ENCODE assay signal across 8 cellular contexts in the genomic region with DNA sequence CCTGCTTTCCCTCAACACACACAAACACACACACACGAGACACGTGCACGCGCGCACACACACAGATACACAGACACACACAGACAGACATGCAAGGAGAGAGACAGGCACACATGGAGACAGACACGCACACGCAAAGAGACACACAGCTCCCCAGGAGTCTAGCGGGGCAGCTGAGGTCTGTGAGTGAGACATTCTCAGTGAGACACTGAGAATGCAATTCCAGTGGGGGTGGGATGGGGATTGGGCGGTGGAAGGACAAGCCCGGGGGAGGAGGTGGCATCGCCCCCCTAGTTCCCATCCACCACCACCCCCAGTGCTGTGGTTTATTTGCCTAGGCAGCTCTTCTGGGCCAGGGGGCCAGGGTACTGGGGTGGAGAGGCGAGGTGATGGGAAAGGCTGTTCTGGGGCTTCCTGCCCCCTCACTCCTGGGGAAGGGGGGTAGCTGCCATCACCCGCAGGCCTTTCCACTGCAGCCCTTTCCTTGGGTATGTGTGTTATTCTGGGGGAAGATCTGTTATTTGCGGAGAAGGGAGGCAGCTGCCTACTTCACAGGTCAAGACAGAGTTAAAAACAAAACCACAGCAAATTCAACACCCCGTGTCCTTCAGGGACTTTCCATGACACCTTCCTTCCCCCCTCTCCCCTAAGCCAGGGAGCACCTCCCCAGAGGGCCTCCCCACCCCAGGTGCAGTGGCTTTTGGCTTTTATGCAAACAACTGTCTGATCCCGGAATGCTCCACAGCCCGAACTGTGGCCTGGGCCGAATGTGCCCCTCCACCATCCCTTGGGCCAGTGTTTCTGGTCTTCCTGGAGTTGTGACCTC. TPM values are rescaled to one million over a fixed set of nuclear protein-coding genes. Genes with fewer than 3 reads are reported as not detected.
DNase-seq lines count a peak whose midpoint lies in the region; ATAC-seq and TF ChIP-seq lines count a peak whose summit lies in the region.

No MANE protein-coding gene starts in this region.

- intact Hi-C loops in activated CD8-positive, alpha-beta T cell treated with anti-CD3 and anti-CD28 coated beads for 36 hours (cut with micrococcal nuclease), result loop anchor here (5.0 kb wide), 2 partner anchors 37 to 172 kb away; a partner anchor contains a TSS

- H3K36me3 Mint-ChIP-seq in activated CD8-positive, alpha-beta T cell treated with anti-CD3 and anti-CD28 coated beads for 36 hours (ENCODE audit: low read depth), result peaks cover 17% of the 10 kb centered on the region
- no peaks in the 10 kb centered on the region for H3K36me3 Mint-ChIP-seq in glutamatergic neuron (ENCODE audit: unreplicated experiment)
- H3K36me3 Mint-ChIP-seq in stimulated activated naive B cell treated with anti-CD40 and anti-IgM and Interleukin-4, amounts not matched to agents 10 μg/mL and 1 μg/mL and 100 μg/mL, for 72 hours, result peaks cover 17 to 32% of the 10 kb centered on the region in 2 donors

- peak overlapping the region; percentile 99 for H3K27ac ChIP-seq in BLaER1

- POLR2A ChIA-PET in activated CD8-positive, alpha-beta T cell treated with anti-CD3 and anti-CD28 coated beads for 36 hours (lab: Charles Lee), result interaction anchor here (0.6 to 5.3 kb wide), 20 partner anchors 10 to 343 kb away, joined by 3 to 43 read pairs (median 4); a partner anchor contains a TSS

- H3K4me1 ChIP-seq in BLaER1, result peaks cover 83% of the 10 kb centered on the region

- peak; percentile 5 for ATAC-seq in activated CD8-positive, alpha-beta T cell treated with anti-CD3 and anti-CD28 coated beads for 36 hours
- peak; percentile 36 to 40 for ATAC-seq in stimulated activated naive B cell treated with anti-CD40 and anti-IgM and Interleukin-4, amounts not matched to agents 10 μg/mL and 1 μg/mL and 100 μg/mL, for 72 hours (replicated peaks)

- no peaks in the 10 kb centered on the region for H3K36me3 ChIP-seq in BLaER1
- H3K36me3 ChIP-seq in H7 (replicated peaks; ENCODE audit: control insufficient read depth, insufficient read depth, low read length), result no peaks in the 10 kb centered on the region

- H3K4me2 ChIP-seq in BLaER1, result peak overlapping the region; percentile 93

- H3K4me1 Mint-ChIP-seq in activated CD8-positive, alpha-beta T cell treated with anti-CD3 and anti-CD28 coated beads for 36 hours (ENCODE audit: low read depth), result peaks cover 74% of the 10 kb centered on the region
- H3K4me1 Mint-ChIP-seq in glutamatergic neuron (ENCODE audit: low read depth, unreplicated experiment), result no peaks in the 10 kb centered on the region
- H3K4me1 Mint-ChIP-seq in stimulated activated naive B cell treated with anti-CD40 and anti-IgM and Interleukin-4, amounts not matched to agents 10 μg/mL and 1 μg/mL and 100 μg/mL, for 72 hours, result peaks cover 64 to 87% of the 10 kb centered on the region in 2 donors

- peak overlapping the region; percentile 59 for H3K4me3 Mint-ChIP-seq in activated CD8-positive, alpha-beta T cell treated with anti-CD3 and anti-CD28 coated beads for 36 hours
- peak overlapping the region; percentile 47 for H3K4me3 Mint-ChIP-seq in glutamatergic neuron (ENCODE audit: unreplicated experiment)
- H3K4me3 Mint-ChIP-seq in stimulated activated naive B cell treated with anti-CD40 and anti-IgM and Interleukin-4, amounts not matched to agents 10 μg/mL and 1 μg/mL and 100 μg/mL, for 72 hours, result peak overlapping the region; percentile 75 to 90

- H3K27me3 ChIP-seq in BLaER1 (no peaks in the 10 kb centered on the region), H7 (ENCODE audit: control insufficient read depth, insufficient read depth, low read length) (peaks cover 7% of the 10 kb centered on the region)

- DNase-seq in H7, result peak; percentile 57
- DNase-seq in activated CD8-positive, alpha-beta T cell treated with anti-CD3 and anti-CD28 coated beads for 36 hours, result peak; percentile 75
- DNase-seq in glutamatergic neuron, result no peak
- DNase-seq in stimulated activated naive B cell treated with anti-CD40 and anti-IgM and Interleukin-4, amounts not matched to agents 10 μg/mL and 1 μg/mL and 100 μg/mL, for 72 hours, result peak; percentile 83
- DNase-seq in NOMO-1 (lab: John Stamatoyannopoulos, UW; ENCODE audit: unreplicated experiment in 2 of 2), result no peak
- no peak for DNase-seq in SK-N-DZ (ENCODE audit: low spot score)
- DNase-seq in NCI-H774 (lab: John Stamatoyannopoulos, UW), result no peak

- no peaks in the 10 kb centered on the region for H3K9me3 ChIP-seq in BLaER1

- H4K20me1 ChIP-seq in BLaER1, result no peaks in the 10 kb centered on the region

- H3K27ac Mint-ChIP-seq in activated CD8-positive, alpha-beta T cell treated with anti-CD3 and anti-CD28 coated beads for 36 hours, result peak overlapping the region; percentile 90
- no peak overlapping the region for H3K27ac Mint-ChIP-seq in glutamatergic neuron (ENCODE audit: unreplicated experiment)
- peak overlapping the region; percentile 96 for H3K27ac Mint-ChIP-seq in stimulated activated naive B cell treated with anti-CD40 and anti-IgM and Interleukin-4, amounts not matched to agents 10 μg/mL and 1 μg/mL and 100 μg/mL, for 72 hours

- TF ChIP-seq CTCF in activated CD8-positive, alpha-beta T cell treated with anti-CD3 and anti-CD28 coated beads for 36 hours (IDR thresholded peaks at IDR 0.05), result no peak
- no peak for TF ChIP-seq CTCF in glutamatergic neuron (IDR thresholded peaks at IDR 0.05; ENCODE audit: partially characterized antibody, unreplicated experiment)

- H3K4me3 ChIP-seq in BLaER1 (peak overlapping the region; percentile 63), H7 (ENCODE audit: insufficient read depth, low read depth, low read length) (no peak overlapping the region)

- no peaks in the 10 kb centered on the region for H3K27me3 Mint-ChIP-seq in activated CD8-positive, alpha-beta T cell treated with anti-CD3 and anti-CD28 coated beads for 36 hours
- peaks cover 9% of the 10 kb centered on the region for H3K27me3 Mint-ChIP-seq in glutamatergic neuron (ENCODE audit: unreplicated experiment)
- H3K27me3 Mint-ChIP-seq in stimulated activated naive B cell treated with anti-CD40 and anti-IgM and Interleukin-4, amounts not matched to agents 10 μg/mL and 1 μg/mL and 100 μg/mL, for 72 hours, result no peaks in the 10 kb centered on the region

- no peaks in the 10 kb centered on the region for H3K9me3 Mint-ChIP-seq in activated CD8-positive, alpha-beta T cell treated with anti-CD3 and anti-CD28 coated beads for 36 hours
- peaks cover 4% of the 10 kb centered on the region for H3K9me3 Mint-ChIP-seq in glutamatergic neuron (ENCODE audit: unreplicated experiment)
- no peaks in the 10 kb centered on the region for H3K9me3 Mint-ChIP-seq in stimulated activated naive B cell treated with anti-CD40 and anti-IgM and Interleukin-4, amounts not matched to agents 10 μg/mL and 1 μg/mL and 100 μg/mL, for 72 hours

- CTCF ChIA-PET in activated CD8-positive, alpha-beta T cell treated with anti-CD3 and anti-CD28 coated beads for 36 hours (lab: Charles Lee), result interaction anchor here (0.9 to 7.0 kb wide), 15 partner anchors 11 to 225 kb away, joined by 3 to 75 read pairs (median 4); a partner anchor contains a TSS

- H3K9ac ChIP-seq in BLaER1, result peak overlapping the region; percentile 91

RNA-seq across cellular contexts. Expression of a gene that starts 18.0 kb away (rescaled TPM):
- total RNA-seq in H7 (2014; rRNA removed; shearing (Covaris generic)), result 34.3 and 61.6 TPM in 2 replicates
- total RNA-seq in activated CD8-positive, alpha-beta T cell treated with anti-CD3 and anti-CD28 coated beads for 36 hours, result 1 to 10 TPM in 1 of 2 experiments, not detected in 1; 1.2 TPM
- total RNA-seq in glutamatergic neuron (ENCODE audit: unreplicated experiment), result not detected
- polyA plus RNA-seq in SK-N-DZ (2014; cell fraction: cytosol; rRNA removed), result not detected in 2 replicates
- not detected in 2 replicates for polyA plus RNA-seq in SK-N-DZ (2014; cell fraction: nucleus; rRNA removed)

RNA-seq across cellular contexts. Expression of a gene that starts 25.4 kb away (rescaled TPM):
- 47.7 and 56.1 TPM in 2 replicates for total RNA-seq in H7 (2014; rRNA removed; shearing (Covaris generic))
- total RNA-seq in activated CD8-positive, alpha-beta T cell treated with anti-CD3 and anti-CD28 coated beads for 36 hours, result 10 to 100 TPM; 32.5 to 34.0 TPM
- 52.2 TPM for total RNA-seq in glutamatergic neuron (ENCODE audit: unreplicated experiment)
- 45.6 and 85.6 TPM in 2 replicates for polyA plus RNA-seq in SK-N-DZ (2014; cell fraction: cytosol; rRNA removed)
- polyA plus RNA-seq in SK-N-DZ (2014; cell fraction: nucleus; rRNA removed), result 34.8 and 42.7 TPM in 2 replicates

RNA-seq across cellular contexts. Expression of a gene that starts 55.9 kb away (rescaled TPM):
- total RNA-seq in H7 (2014; rRNA removed; shearing (Covaris generic)), result 186 and 207 TPM in 2 replicates
- 1 to 10 TPM; 5.2 TPM for total RNA-seq in activated CD8-positive, alpha-beta T cell treated with anti-CD3 and anti-CD28 coated beads for 36 hours
- 14.5 TPM for total RNA-seq in glutamatergic neuron (ENCODE audit: unreplicated experiment)
- 5.2 and 7.0 TPM in 2 replicates for polyA plus RNA-seq in SK-N-DZ (2014; cell fraction: cytosol; rRNA removed)
- polyA plus RNA-seq in SK-N-DZ (2014; cell fraction: nucleus; rRNA removed), result 27.2 and 37.7 TPM in 2 replicates

Comparison
In these comparisons a context has a peak if more than half of its experiments do, and no peak if none do; other contexts are left out.
1. DNase-seq: peak in H7 (single experiment), activated CD8-positive, alpha-beta T cell treated with anti-CD3 and anti-CD28 coated beads for 36 hours (single experiment) and stimulated activated naive B cell treated with anti-CD40 and anti-IgM and Interleukin-4, amounts not matched to agents 10 μg/mL and 1 μg/mL and 100 μg/mL, for 72 hours (single experiment); none in glutamatergic neuron (single experiment), NOMO-1 (0 of 2), SK-N-DZ (single experiment) and NCI-H774 (single experiment).
2. RNA of a gene that starts 18.0 kb away (total RNA-seq): 34.3 to 61.6 TPM in H7; 1.2 TPM in activated CD8-positive, alpha-beta T cell treated with anti-CD3 and anti-CD28 coated beads for 36 hours and not detected in glutamatergic neuron (single experiment); every median in the first group is over 10 times any median in the second.
3. RNA of a gene that starts 55.9 kb away (total RNA-seq): 186 to 207 TPM in H7; 14.5 TPM in glutamatergic neuron (single experiment) and 5.2 TPM in activated CD8-positive, alpha-beta T cell treated with anti-CD3 and anti-CD28 coated beads for 36 hours; every median in the first group is over 10 times any median in the second.
4. Peak in every context shown above with its lines, with median percentiles within 50 percentile points of each other: H3K4me3 Mint-ChIP-seq.